Comparison of ENCODE assay signal across 8 cellular contexts in the genomic region with DNA sequence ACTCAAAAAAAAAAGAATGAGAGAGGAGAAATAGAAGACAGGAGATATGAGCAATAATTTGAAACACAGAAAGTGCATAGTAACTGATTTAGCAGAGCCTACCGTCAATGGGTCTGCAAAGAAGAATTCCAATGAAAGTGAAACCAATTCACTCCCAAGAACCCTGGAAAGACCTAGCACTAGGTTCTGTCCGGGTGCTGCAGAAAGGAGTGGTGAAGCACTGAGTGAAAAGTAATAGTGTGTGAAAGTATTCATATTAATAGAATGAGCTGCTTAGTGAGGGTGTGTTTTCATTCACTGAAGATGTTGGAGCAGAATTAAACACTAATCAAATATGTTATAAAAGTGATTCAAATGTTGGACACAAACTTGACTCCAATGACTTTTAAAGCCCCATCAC. TPM values are rescaled to one million over a fixed set of nuclear protein-coding genes. Genes with fewer than 3 reads are reported as not detected.
DNase-seq lines count a peak whose midpoint lies in the region; ATAC-seq and TF ChIP-seq lines count a peak whose summit lies in the region.

No MANE protein-coding gene starts in this region.

- no peak overlapping the region for H3K4me2 ChIP-seq in hepatocyte

- CTCF ChIA-PET in GM10248 (lab: Yijun Ruan, JAX): interaction anchor here (0.7 to 2.6 kb wide), 11 partner anchors 8 to 789 kb away, joined by 3 to 19 read pairs (median 4); a partner anchor contains a TSS

- no peak for TF ChIP-seq POLR2A in vagina (IDR thresholded peaks at IDR 0.05)

- H3K27me3 ChIP-seq in hepatocyte: no peaks in the 10 kb centered on the region
- H3K27me3 ChIP-seq in vagina: no peaks in the 10 kb centered on the region

- H3K36me3 ChIP-seq in hepatocyte (replicated peaks; ENCODE audit: insufficient read depth, low read depth) (no peaks in the 10 kb centered on the region), vagina (no peaks in the 10 kb centered on the region)

- TF ChIP-seq CTCF in hepatocyte (IDR thresholded peaks at IDR 0.05; ENCODE audit: poor library complexity) (no peak), vagina (IDR thresholded peaks at IDR 0.05) (no peak), GM10248 (IDR thresholded peaks at IDR 0.05; ENCODE audit: control extremely low read depth, extremely low read depth, low read depth, missing control alignments) (no peak)

- no peaks in the 10 kb centered on the region for H3K9me3 ChIP-seq in hepatocyte (ENCODE audit: low read depth)
- no peaks in the 10 kb centered on the region for H3K9me3 ChIP-seq in vagina

- POLR2A ChIA-PET in GM10248 (lab: Yijun Ruan, JAX): no interaction called here

- DNase-seq in left ventricle myocardium superior: no peak
- DNase-seq in Right ventricle myocardium inferior (ENCODE audit: missing footprints): no peak
- no peak for DNase-seq in hepatocyte (ENCODE audit: low spot score)
- no peak for DNase-seq in vagina (ENCODE audit: extremely low spot score in 2 of 2)
- no peak for DNase-seq in activated CD4-positive, CD25-positive, alpha-beta regulatory T cell (lab: John Stamatoyannopoulos, UW)
- no peak for DNase-seq in GM10248 (ENCODE audit: extremely low spot score)
- no peak for DNase-seq in DMS153 treated with DMSO at 0.1 percent for 48 hours (lab: John Stamatoyannopoulos, UW; ENCODE audit: unreplicated experiment)

- H3K4me1 ChIP-seq in hepatocyte (ENCODE audit: insufficient read depth): no peaks in the 10 kb centered on the region
- H3K4me1 ChIP-seq in vagina: no peaks in the 10 kb centered on the region

- H3K27ac ChIP-seq in hepatocyte (no peak overlapping the region), vagina (peak overlapping the region; percentile 61)

- peak overlapping the region; percentile 6 for H2AFZ ChIP-seq in hepatocyte

- ATAC-seq in left ventricle myocardium superior (peak; percentile 17), Right ventricle myocardium inferior (no peak), HG03520 (IDR thresholded peaks at IDR 0.05; ENCODE audit: unreplicated experiment) (peak; percentile 32)

- intact Hi-C loops in left ventricle myocardium superior (cut with micrococcal nuclease): loop anchor here (5.0 kb wide), 1 partner anchor 290 kb away; a partner anchor contains a TSS
- intact Hi-C loops in Right ventricle myocardium inferior (cut with DNase I): loop anchor here (5.0 kb wide), 1 partner anchor 290 kb away; a partner anchor contains a TSS
- intact Hi-C loops in vagina (cut with DNase I): no loop called here

- H3K4me3 ChIP-seq in hepatocyte: no peak overlapping the region
- peak overlapping the region in 1 of 2 donors; percentile 38 for H3K4me3 ChIP-seq in vagina

- no peaks in the 10 kb centered on the region for H3K79me2 ChIP-seq in hepatocyte

- no peaks in the 10 kb centered on the region for H4K20me1 ChIP-seq in hepatocyte (ENCODE audit: insufficient read depth, poor library complexity, severe bottlenecking)

- WGBS in hepatocyte (ENCODE audit: low lambda C conversion rate, missing lambda C conversion rate): 51% methylated on average over 2 of the region's 2 CpGs

- no peaks in the 10 kb centered on the region for H3K9me2 ChIP-seq in hepatocyte (replicated peaks; ENCODE audit: insufficient read depth)

RNA-seq across cellular contexts. Expression of a gene that starts 51.3 kb away (rescaled TPM):
- total RNA-seq in left ventricle myocardium superior (30.2 TPM), Right ventricle myocardium inferior (30.2 TPM), hepatocyte (62.4 and 67.3 TPM in 2 replicates), vagina (62.6 TPM)
- 52.7 and 54.3 TPM in 2 replicates for polyA plus RNA-seq in hepatocyte
